8 cellular contexts compared by ENCODE assay signal in genomic region chr7:44240983-44241510, GRCh38. TPM values are rescaled to one million over a fixed set of nuclear protein-coding genes. Genes with fewer than 3 reads are reported as not detected.
DNase-seq lines count a peak whose midpoint lies in the region; ATAC-seq and TF ChIP-seq lines count a peak whose summit lies in the region.

No MANE protein-coding gene starts in this region.

- TF ChIP-seq CTCF in osteoblast (IDR thresholded peaks at IDR 0.05; ENCODE audit: extremely low read depth, low read depth, low read length) (peak; percentile 82), thyroid gland (IDR thresholded peaks at IDR 0.05) (peak in 4 of 6 experiments; percentile 43 to 67 (median 65))

- peak; percentile 92 for ATAC-seq in GM21390 (IDR thresholded peaks at IDR 0.05; ENCODE audit: unreplicated experiment)

- H3K4me1 ChIP-seq in SJCRH30 (peaks cover 5% of the 10 kb centered on the region), osteoblast (ENCODE audit: insufficient read depth, low read length) (no peaks in the 10 kb centered on the region), thyroid gland (peaks cover 3 to 6% of the 10 kb centered on the region in 2 donors)

- no peak for TF ChIP-seq POLR2A in thyroid gland (IDR thresholded peaks at IDR 0.05)

- H3K27me3 ChIP-seq in MG63, result no peaks in the 10 kb centered on the region
- peaks cover 29% of the 10 kb centered on the region for H3K27me3 ChIP-seq in SJCRH30
- H3K27me3 ChIP-seq in osteoblast (ENCODE audit: insufficient read depth, low read length), result no peaks in the 10 kb centered on the region
- H3K27me3 ChIP-seq in thyroid gland, result no peaks in the 10 kb centered on the region

- peak overlapping the region; percentile 80 for H3K4me2 ChIP-seq in osteoblast (ENCODE audit: insufficient read depth, low read length)

- WGBS in thyroid gland, 2 donors, result 17 to 26% methylated on average over 4 to 6 of the region's 10 CpGs

- intact Hi-C loops in thyroid gland (cut with DNase I), result loop anchor here (2.0 to 10.0 kb wide), 2 partner anchors 238 to 324 kb away; no protein-coding TSS in a partner anchor

- no peaks in the 10 kb centered on the region for H4K20me1 ChIP-seq in osteoblast (ENCODE audit: insufficient read depth, low read length)

- no peaks in the 10 kb centered on the region for H3K79me2 ChIP-seq in osteoblast (ENCODE audit: insufficient read depth, low read length)

- no peaks in the 10 kb centered on the region for H3K9me3 ChIP-seq in MG63
- no peaks in the 10 kb centered on the region for H3K9me3 ChIP-seq in SJCRH30 (replicated peaks)
- no peaks in the 10 kb centered on the region for H3K9me3 ChIP-seq in osteoblast (ENCODE audit: low read depth, low read length)
- no peaks in the 10 kb centered on the region for H3K9me3 ChIP-seq in thyroid gland

- DNase-seq in COLO668 (lab: John Stamatoyannopoulos, UW; ENCODE audit: unreplicated experiment) (peak; percentile 86), MG63 (peak; percentile 68), SJCRH30 (peak; percentile 79 to 87), foreskin melanocyte (peak; percentile 70), osteoblast (ENCODE audit: insufficient read length, low spot score, missing footprints) (peak; percentile 100), thyroid gland (peak; percentile 66 to 76)
- DNase-seq in activated effector memory CD4-positive, alpha-beta T cell treated with anti-CD3 and anti-CD28 coated beads, Interleukin-2, amount 50 U/mL, for 16 hours, result peak; percentile 82

- no peaks in the 10 kb centered on the region for H3K36me3 ChIP-seq in MG63
- no peaks in the 10 kb centered on the region for H3K36me3 ChIP-seq in SJCRH30
- H3K36me3 ChIP-seq in osteoblast (ENCODE audit: insufficient read depth, low read length), result no peaks in the 10 kb centered on the region
- H3K36me3 ChIP-seq in thyroid gland, result no peaks in the 10 kb centered on the region

- no peak overlapping the region for H3K4me3 ChIP-seq in MG63
- H3K4me3 ChIP-seq in SJCRH30, result no peak overlapping the region
- H3K4me3 ChIP-seq in osteoblast (ENCODE audit: insufficient read depth, low read length), result peak overlapping the region; percentile 63
- H3K4me3 ChIP-seq in thyroid gland (replicated peaks in 1 of 3), result no peak overlapping the region

- no peak overlapping the region for H3K27ac ChIP-seq in SJCRH30
- H3K27ac ChIP-seq in osteoblast (ENCODE audit: low read depth, low read length), result no peak overlapping the region
- no peak overlapping the region for H3K27ac ChIP-seq in thyroid gland

- H2AFZ ChIP-seq in osteoblast (ENCODE audit: low read length), result peak overlapping the region; percentile 85

RNA-seq across cellular contexts. Expression of gene YKT6, which starts 40.3 kb away (rescaled TPM):
- 121 and 140 TPM in 2 replicates for total RNA-seq in MG63 (2014; rRNA removed; shearing (Covaris generic); ENCODE audit: low replicate concordance)
- total RNA-seq in SJCRH30 (2014; rRNA removed; shearing (Covaris generic)), result 98.6 and 101 TPM in 2 replicates
- total RNA-seq in osteoblast (90.1 and 95.2 TPM in 2 replicates), thyroid gland (10 to 100 TPM; 51.7 to 90.0 (median 60.2) TPM)

RNA-seq across cellular contexts. Expression of gene GCK, which starts 51.8 kb away (rescaled TPM):
- total RNA-seq in MG63 (2014; rRNA removed; shearing (Covaris generic); ENCODE audit: low replicate concordance), result not detected in 2 replicates
- total RNA-seq in SJCRH30 (2014; rRNA removed; shearing (Covaris generic)), result not detected in 2 replicates
- total RNA-seq in osteoblast, result not detected in 2 replicates
- total RNA-seq in thyroid gland, result under 1 TPM in 2 of 4 donors, not detected in 2; 0.22 to 0.73 TPM
